Comparison of ENCODE assay signal across 13 cellular contexts in genomic region chr13:99903140-99903539, GRCh38.
DNase-seq lines count a peak whose midpoint lies in the region; FAIRE-seq and TF ChIP-seq lines count a peak whose summit lies in the region.
"Had no signal": no experiment of that assay in that cellular context is flagged by ENCODE, and none has a peak within 500 bp of the region (broad histone marks: within the 10 kb centered on the region; RNA-seq: fewer than 3 reads in every experiment).

No MANE protein-coding gene starts in this region.

- TF ChIP-seq EP300 in H1 (IDR thresholded peaks at IDR 0.05; ENCODE audit: borderline replicate concordance in 1 of 2, low read depth in 2 of 2, low read length in 2 of 2) = no peak

- H3K4ac ChIP-seq in H1 (replicated peaks; ENCODE audit: insufficient read length, low read depth, low read length) = no peak overlapping the region

- H3K36me3 Mint-ChIP-seq in neural progenitor cell = peaks cover 12% of the 10 kb centered on the region

- H3K27me3 Mint-ChIP-seq in neural progenitor cell (ENCODE audit: insufficient read depth, low read depth) = peaks cover 3% of the 10 kb centered on the region

- TF ChIP-seq CTCF in H1 (IDR thresholded peaks at IDR 0.05; ENCODE audit: control extremely low read depth in 1 of 3, insufficient read depth in 1 of 3, low read depth in 1 of 3, low read length in 3 of 3) = no peak
- TF ChIP-seq CTCF in neural progenitor cell (IDR thresholded peaks at IDR 0.05) = no peak

- DNase-seq in G401 (ENCODE audit: low spot score) (peak; percentile 47), NCI-H69 (lab: John Stamatoyannopoulos, UW) (peak; percentile 48), H1 (ENCODE audit: low read depth in 1 of 2, low spot score in 2 of 2) (no peak), neural progenitor cell (ENCODE audit: low spot score) (no peak), HEK293T (ENCODE audit: extremely low spot score) (no peak), superior temporal gyrus (ENCODE audit: extremely low spot score) (no peak), AG08395 (ENCODE audit: low spot score) (no peak)
- DNase-seq: DMS153, DMS79 treated with DMSO at 0.1 percent for 48 hours, EL, GDM1, Karpas-422 had no signal

- 96 to 100% methylated on average over 2 to 7 of the region's 7 CpGs for WGBS in H1 (ENCODE audit: extremely low coverage in 1 of 2, insufficient coverage in 1 of 2, insufficient read length in 1 of 2, insufficient replicate concordance in 2 of 2, low coverage in 1 of 2, low lambda C conversion rate in 2 of 2, missing lambda C conversion rate in 1 of 2), 2 experiments

- in situ Hi-C loops in G401 (cut with HindIII; ENCODE audit: low sequenced_read_pairs) = no loop called here

- H3K27ac Mint-ChIP-seq in neural progenitor cell = peak overlapping the region; percentile 94

- peak overlapping the region; percentile 87; the same call in 1 of the 2 replicates for H2BK12ac ChIP-seq in H1 (ENCODE audit: low read depth, low read length)

- H3K4me1 ChIP-seq in H1 (replicated peaks in 1 of 4; ENCODE audit: control insufficient read depth in 3 of 4, insufficient read depth in 4 of 4, low read length in 3 of 4) (peaks cover 1 to 5% (median 2%) of the 10 kb centered on the region in 4 experiments; a peak in 3 of 7 replicates), neural progenitor cell (peaks cover 47% of the 10 kb centered on the region)

- peak overlapping the region; percentile 55; the same call in 1 of the 2 replicates for H3K18ac ChIP-seq in H1 (ENCODE audit: extremely low read depth, low read length)

- H4K20me1 ChIP-seq in H1 (replicated peaks in 1 of 2; ENCODE audit: control insufficient read depth in 1 of 2, insufficient read depth in 2 of 2, low read length in 2 of 2) = no peaks in the 10 kb centered on the region
- H4K20me1 ChIP-seq in neural progenitor cell (ENCODE audit: low read depth) = no peaks in the 10 kb centered on the region

- H3K4me2 ChIP-seq in H1 (ENCODE audit: insufficient read depth in 1 of 2, low read depth in 2 of 2, low read length in 2 of 2) = no peak overlapping the region
- H3K4me2 ChIP-seq in neural progenitor cell = no peak overlapping the region

- no peak overlapping the region for H3K27ac ChIP-seq in H1 (ENCODE audit: low read depth, low read length)
- H3K27ac ChIP-seq in neural progenitor cell = no peak overlapping the region

- no peak for FAIRE-seq in H1 (lab: Jason Lieb, UNC)
- FAIRE-seq: A204.1 had no signal

- H3K9me3 Mint-ChIP-seq in neural progenitor cell = no peaks in the 10 kb centered on the region

- peaks cover 78% of the 10 kb centered on the region for H3K4me1 Mint-ChIP-seq in neural progenitor cell

- H2BK20ac ChIP-seq in H1 (ENCODE audit: low read length) = peak overlapping the region; percentile 13; the same call in 1 of the 2 replicates

- no peak overlapping the region for H3K56ac ChIP-seq in H1 (replicated peaks; ENCODE audit: insufficient read length, low read depth, low read length)

- peak overlapping the region; percentile 59; the same call in 1 of the 2 replicates for H2AK5ac ChIP-seq in H1 (ENCODE audit: low read depth, low read length)

- H3F3A ChIP-seq in neural progenitor cell (ENCODE audit: low read depth) = peaks cover 27% of the 10 kb centered on the region

- no peak overlapping the region for H3K23ac ChIP-seq in H1 (ENCODE audit: insufficient read length)

- CTCF ChIA-PET in H1 (lab: Charles Lee; ENCODE audit: partially characterized antibody) = interaction anchor here (5.7 kb wide), 1 partner anchor 12 kb away, joined by 45 read pairs; no protein-coding TSS in a partner anchor
- CTCF ChIA-PET in HEK293T (lab: Yijun Ruan, JAX) = no interaction called here

- no peaks in the 10 kb centered on the region for H3K79me1 ChIP-seq in H1 (ENCODE audit: low read depth, low read length)

- H3K27me3 ChIP-seq in H1 (replicated peaks in 1 of 4; ENCODE audit: control insufficient read depth in 3 of 4, extremely low read depth in 1 of 4, insufficient read depth in 3 of 4, low read length in 3 of 4) = no peaks in the 10 kb centered on the region; a peak in 1 of 7 replicates
- no peaks in the 10 kb centered on the region for H3K27me3 ChIP-seq in neural progenitor cell

- no peak overlapping the region for H3K4me3 ChIP-seq in H1 (ENCODE audit: extremely low read depth in 1 of 4, insufficient read depth in 2 of 4, low read depth in 3 of 4, low read length in 4 of 4)
- no peak overlapping the region for H3K4me3 ChIP-seq in neural progenitor cell

- H4K8ac ChIP-seq in H1 (ENCODE audit: extremely low read depth, insufficient read depth, low read length) = no peak overlapping the region

- H3K36me3 ChIP-seq in H1 (ENCODE audit: control insufficient read depth in 2 of 4, insufficient read depth in 4 of 4, low read length in 3 of 4) (no peaks in the 10 kb centered on the region), neural progenitor cell (no peaks in the 10 kb centered on the region)

- no peak overlapping the region for H2BK120ac ChIP-seq in H1 (replicated peaks; ENCODE audit: low read depth, low read length)

- H3K79me2 ChIP-seq in H1 (ENCODE audit: control insufficient read depth in 1 of 2, insufficient read depth in 2 of 2, low read length in 2 of 2) = no peaks in the 10 kb centered on the region
- no peaks in the 10 kb centered on the region for H3K79me2 ChIP-seq in neural progenitor cell (ENCODE audit: low read depth)

- H3K14ac ChIP-seq in H1 (ENCODE audit: insufficient read length) = no peak overlapping the region

- POLR2A ChIA-PET in H1 (lab: Charles Lee; ENCODE audit: partially characterized antibody) = no interaction called here
- POLR2A ChIA-PET in HEK293T (lab: Yijun Ruan, JAX) = no interaction called here

- no peak for TF ChIP-seq POLR2A in H1 (IDR thresholded peaks at IDR 0.05; ENCODE audit: control extremely low read depth in 1 of 2, low read depth in 2 of 2, low read length in 2 of 2)

- no peak overlapping the region for H2BK5ac ChIP-seq in H1 (ENCODE audit: low read depth, low read length)

- H3K23me2 ChIP-seq in H1 (ENCODE audit: low read depth, low read length) = no peaks in the 10 kb centered on the region

- H2AFZ ChIP-seq in H1 (ENCODE audit: low read length) (no peak overlapping the region), neural progenitor cell (replicated peaks) (no peak overlapping the region)

- no peak for TF ChIP-seq RAD21 in H1 (IDR thresholded peaks at IDR 0.05 in 1 of 2, conservative IDR thresholded peaks at IDR 0.05 in 1 of 2; ENCODE audit: low read depth in 2 of 2, low read length in 2 of 2)

- peak overlapping the region; percentile 85; the same call in 1 of the 2 replicates for H2BK15ac ChIP-seq in H1 (ENCODE audit: low read length)

- no peak overlapping the region for H3K9ac ChIP-seq in H1 (replicated peaks in 1 of 4; ENCODE audit: extremely low read depth in 1 of 4, low read depth in 3 of 4, low read length in 3 of 4)
- no peak overlapping the region for H3K9ac ChIP-seq in neural progenitor cell

- no peaks in the 10 kb centered on the region for H3K9me3 ChIP-seq in H1 (ENCODE audit: insufficient read depth in 2 of 2, low read depth in 1 of 2, low read length in 1 of 2)
- no peaks in the 10 kb centered on the region for H3K9me3 ChIP-seq in neural progenitor cell (ENCODE audit: low read depth)

- H3K4me3 Mint-ChIP-seq in neural progenitor cell = peak overlapping the region; percentile 37

- no peak overlapping the region for H4K5ac ChIP-seq in H1 (ENCODE audit: insufficient read length, low read depth, low read length)

- H4K91ac ChIP-seq in H1 (replicated peaks; ENCODE audit: insufficient read length, low read length) = no peak overlapping the region

TF ChIP-seq in H1, 55 proteins besides CTCF, POLR2A, EP300 and RAD21:
- TF ChIP-seq SAP30 (IDR thresholded peaks at IDR 0.05; ENCODE audit: insufficient read depth, insufficient replicate concordance, low read length) (no peak), POLR2AphosphoS5 (IDR thresholded peaks at IDR 0.05; ENCODE audit: low read depth, low read length) (no peak), SUZ12 (IDR thresholded peaks at IDR 0.05; ENCODE audit: low read length) (no peak), ATF3 (IDR thresholded peaks at IDR 0.05; ENCODE audit: insufficient read depth, low read depth, low read length) (no peak), RXRA (IDR thresholded peaks at IDR 0.05; ENCODE audit: insufficient read depth, low read depth, low read length) (no peak), CEBPB (IDR thresholded peaks at IDR 0.05; ENCODE audit: low read depth, low read length) (no peak)

TF ChIP-seq in HEK293T, 16 proteins besides CTCF, POLR2A, EP300 and RAD21:
- TF ChIP-seq NFRKB (IDR thresholded peaks at IDR 0.05) (no peak), ARNT (IDR thresholded peaks at IDR 0.05) (no peak)

Comparison
In these comparisons a context has a peak if more than half of its experiments do, and no peak if none do; other contexts are left out.
1. DNase-seq: peak in G401 (single experiment) and NCI-H69 (single experiment); none in H1 (0 of 2), neural progenitor cell (single experiment), HEK293T (single experiment), superior temporal gyrus (single experiment) and AG08395 (single experiment).